ENCODE assay signal across 9 cellular contexts in genomic region chr3:141393151-141394076, GRCh38. TPM values are rescaled to one million over a fixed set of nuclear protein-coding genes. Genes with fewer than 3 reads are reported as not detected.
DNase-seq lines count a peak whose midpoint lies in the region; ATAC-seq and TF ChIP-seq lines count a peak whose summit lies in the region.
"Had no signal": no experiment of that assay in that cellular context is flagged by ENCODE, and none has a peak within 500 bp of the region (broad histone marks: within the 10 kb centered on the region; RNA-seq: fewer than 3 reads in every experiment).

No MANE protein-coding gene starts in this region.

- DNase-seq in H4 (ENCODE audit: low spot score) (peak; percentile 80), Panc1 (ENCODE audit: low read depth, low spot score) (no peak), foreskin keratinocyte (no peak), retina (peak; percentile 88), activated T-cell treated with anti-CD3 and anti-CD28 coated beads for 4 hours (no peak), coronary artery (ENCODE audit: low spot score) (no peak)
- no peak for DNase-seq in activated CD4-positive, CD25-positive, alpha-beta regulatory T cell (lab: John Stamatoyannopoulos, UW)
- DNase-seq: naive thymus-derived CD4-positive, alpha-beta T cell had no signal

- TF ChIP-seq CTCF in Panc1 (IDR thresholded peaks at IDR 0.05) = no peak
- no peak for TF ChIP-seq CTCF in foreskin keratinocyte (conservative IDR thresholded peaks at IDR 0.05)
- TF ChIP-seq CTCF in coronary artery (IDR thresholded peaks at IDR 0.05) = no peak

- no TSS peak for BruUV-seq in Panc1 (replicated peaks; lab: Mats Ljungman, UMichigan)

- CTCF ChIA-PET in Panc1 (lab: Charles Lee) = no interaction called here

- peaks cover 5% of the 10 kb centered on the region; the same call in 1 of the 2 replicates for H3K9me3 ChIP-seq in Panc1 (ENCODE audit: control insufficient read depth, insufficient read depth, low read depth, low read length)

- no peaks in the 10 kb centered on the region for H3K27me3 ChIP-seq in Panc1 (ENCODE audit: control insufficient read depth, insufficient read depth, low read length)
- no peaks in the 10 kb centered on the region for H3K27me3 ChIP-seq in foreskin keratinocyte

- ATAC-seq in Panc1 (peak; percentile 63; the same call in 1 of the 2 replicates), foreskin keratinocyte (peak; percentile 34), HG02642 (IDR thresholded peaks at IDR 0.05; ENCODE audit: poor library complexity, unreplicated experiment) (no peak)
- ATAC-seq: naive thymus-derived CD4-positive, alpha-beta T cell had no signal

- intact Hi-C loops in Panc1 (cut with micrococcal nuclease; ENCODE audit: unreplicated experiment) = no loop called here

- no peaks in the 10 kb centered on the region for H3K36me3 ChIP-seq in Panc1 (ENCODE audit: control insufficient read depth, insufficient read depth, low read length)

- POLR2A ChIA-PET in Panc1 (lab: Charles Lee) = no interaction called here

- H3K27ac ChIP-seq in Panc1 (ENCODE audit: low read length) = peak overlapping the region; percentile 1; the same call in 1 of the 2 replicates
- no peak overlapping the region for H3K27ac ChIP-seq in foreskin keratinocyte
- H3K27ac ChIP-seq in coronary artery = peak overlapping the region in 1 of 2 donors; percentile 24

- in situ Hi-C loops in Panc1 (cut with HindIII; ENCODE audit: low pct_unique_long_range_greater_than_20kb, low sequenced_read_pairs) = no loop called here

- H3K4me1 ChIP-seq in Panc1 (ENCODE audit: control insufficient read depth, insufficient read depth, low read length) (no peaks in the 10 kb centered on the region; the same call in 1 of the 2 replicates), foreskin keratinocyte (peaks cover 14% of the 10 kb centered on the region)

- H3K4me3 ChIP-seq in Panc1 (ENCODE audit: low read depth in 2 of 2, low read length in 2 of 2) (no peak overlapping the region), coronary artery (no peak overlapping the region)

RNA-seq across cellular contexts. Expression of gene ZBTB38, which starts 25.1 kb away (rescaled TPM):
- total RNA-seq in H4 (2014; rRNA removed; shearing (Covaris generic)) = 33.3 and 49.0 TPM in 2 replicates
- total RNA-seq in Panc1 (2021; ENCODE audit: unreplicated experiment) (46.7 TPM), foreskin keratinocyte (58.0 and 59.5 TPM in 2 replicates)
- 34.0 TPM for polyA plus RNA-seq in Panc1 (2012; ENCODE audit: insufficient read length)
- 5.0 and 5.8 TPM in 2 replicates for polyA plus RNA-seq in foreskin keratinocyte

Comparison
In these comparisons a context has a peak if more than half of its experiments do, and no peak if none do; other contexts are left out.
1. DNase-seq: peak in H4 (single experiment) and retina (single experiment); none in Panc1 (single experiment), foreskin keratinocyte (0 of 2), activated T-cell treated with anti-CD3 and anti-CD28 coated beads for 4 hours (single experiment), coronary artery (single experiment) and activated CD4-positive, CD25-positive, alpha-beta regulatory T cell (0 of 4).